ENCODE assay signal across 13 cellular contexts in the genomic region with DNA sequence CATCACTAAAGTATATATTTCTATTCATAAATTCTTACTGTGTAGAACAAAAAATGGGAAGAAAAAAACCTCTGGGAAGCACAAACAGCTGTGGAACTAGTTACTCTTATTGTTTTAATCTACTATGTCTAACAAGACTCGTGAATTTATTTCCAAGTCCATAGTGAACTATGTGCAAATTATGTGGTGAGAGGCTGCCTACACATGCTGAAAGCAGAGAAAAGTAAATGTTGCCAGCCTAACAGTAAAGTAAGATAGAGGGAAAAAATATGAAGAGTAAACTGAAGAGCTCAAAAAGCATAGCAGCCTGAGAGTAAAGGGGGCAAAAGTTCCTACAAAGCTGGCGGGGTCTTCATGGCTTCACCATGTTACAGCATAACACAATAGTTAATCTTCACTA. TPM values are rescaled to one million over a fixed set of nuclear protein-coding genes. Genes with fewer than 3 reads are reported as not detected.
DNase-seq lines count a peak whose midpoint lies in the region; ATAC-seq and TF ChIP-seq lines count a peak whose summit lies in the region.
"Had no signal": no experiment of that assay in that cellular context is flagged by ENCODE, and none has a peak within 500 bp of the region (broad histone marks: within the 10 kb centered on the region; RNA-seq: fewer than 3 reads in every experiment).

No MANE protein-coding gene starts in this region.

- H3K27me3 Mint-ChIP-seq in activated T-cell treated with anti-CD3 and anti-CD28 coated beads, Interleukin-2, amount 50 U/mL, for 4 hours (ENCODE audit: low read depth), result no peaks in the 10 kb centered on the region
- H3K27me3 Mint-ChIP-seq in T-cell, result no peaks in the 10 kb centered on the region

- DNase-seq in activated T-cell treated with anti-CD3 and anti-CD28 coated beads, Interleukin-2, amount 50 U/mL, for 4 hours, result no peak
- DNase-seq in activated T-cell treated with anti-CD3 and anti-CD28 coated beads for 4 hours (no peak), T-cell (no peak), fibroblast of peridontal ligament (ENCODE audit: extremely low read depth) (peak; percentile 10), smooth muscle cell (lab: John Stamatoyannopoulos, UW; ENCODE audit: unreplicated experiment) (no peak), dorsolateral prefrontal cortex (no peak), OCI-M2 (lab: John Stamatoyannopoulos, UW; ENCODE audit: unreplicated experiment) (no peak), SKM-1 treated with dmso at 0.1 percent for 144 hours (lab: John Stamatoyannopoulos, UW; ENCODE audit: unreplicated experiment) (no peak)
- DNase-seq: activated CD4-positive, alpha-beta T cell treated with anti-CD3 and anti-CD28 coated beads, Interleukin-2, amount 50 U/mL, for 48 hours; effector CD4-positive, alpha-beta T cell; GOT3; NCI-H748 treated with DMSO at 0.1 percent for 48 hours; stimulated activated CD4-positive, alpha-beta T cell treated with anti-CD3 and anti-CD28 coated beads, Interleukin-1b, Interleukin-23, amount 100 ng/mL, for 48 hours had no signal

- TF ChIP-seq CTCF in smooth muscle cell (IDR thresholded peaks at IDR 0.05; ENCODE audit: borderline replicate concordance, insufficient read depth, poor library complexity, severe bottlenecking) (no peak), dorsolateral prefrontal cortex (IDR thresholded peaks at IDR 0.05 in 54 of 56, conservative IDR thresholded peaks at IDR 0.05 in 2 of 56; ENCODE audit: low read depth in 1 of 56, partially characterized antibody in 56 of 56) (no peak)

- H3K79me2 ChIP-seq in smooth muscle cell (ENCODE audit: low read depth), result peaks cover 86% of the 10 kb centered on the region

- peak overlapping the region; percentile 100 for H3K4me2 ChIP-seq in smooth muscle cell

- peak overlapping the region; percentile 96 for H3K9ac ChIP-seq in smooth muscle cell (ENCODE audit: low read depth)

- H2AFZ ChIP-seq in smooth muscle cell (ENCODE audit: low read depth), result no peak overlapping the region

- POLR2A ChIA-PET in T-cell (lab: Charles Lee), result interaction anchor here (0.9 kb wide), 3 partner anchors 16 to 18 kb away, joined by 3 to 4 read pairs (median 3); no protein-coding TSS in a partner anchor

- H3F3A ChIP-seq in smooth muscle cell (ENCODE audit: low read depth), result no peaks in the 10 kb centered on the region

- CTCF ChIA-PET in T-cell (lab: Charles Lee), result interaction anchor here in 1 of 2 donors (1.1 to 1.3 kb wide), 2 partner anchors 8 to 80 kb away, joined by 3 read pairs; a partner anchor contains a TSS

- H3K4me3 ChIP-seq in smooth muscle cell, result peak overlapping the region; percentile 98
- H3K4me3 ChIP-seq in dorsolateral prefrontal cortex, result peak overlapping the region in 20 of 59 donors; percentile 10 to 99 (median 86)

- H3K36me3 Mint-ChIP-seq in activated T-cell treated with anti-CD3 and anti-CD28 coated beads, Interleukin-2, amount 50 U/mL, for 4 hours (ENCODE audit: insufficient read depth), result peaks cover 20% of the 10 kb centered on the region
- peaks cover 10% of the 10 kb centered on the region for H3K36me3 Mint-ChIP-seq in T-cell

- H3K9me3 Mint-ChIP-seq in activated T-cell treated with anti-CD3 and anti-CD28 coated beads, Interleukin-2, amount 50 U/mL, for 4 hours, result no peaks in the 10 kb centered on the region
- H3K9me3 Mint-ChIP-seq in T-cell, result no peaks in the 10 kb centered on the region

- H3K36me3 ChIP-seq in smooth muscle cell (ENCODE audit: low read depth), result no peaks in the 10 kb centered on the region

- H3K4me1 ChIP-seq in smooth muscle cell (ENCODE audit: low read depth), result peaks cover 23% of the 10 kb centered on the region

- ATAC-seq in activated T-cell treated with anti-CD3 and anti-CD28 coated beads, Interleukin-2, amount 50 U/mL, for 4 hours, result no peak
- ATAC-seq in T-cell (replicated peaks in 1 of 4), result no peak

- H4K20me1 ChIP-seq in smooth muscle cell (ENCODE audit: low read depth), result peaks cover 74% of the 10 kb centered on the region

- peaks cover 66% of the 10 kb centered on the region for H3K4me1 Mint-ChIP-seq in activated T-cell treated with anti-CD3 and anti-CD28 coated beads, Interleukin-2, amount 50 U/mL, for 4 hours (ENCODE audit: low read depth)
- peaks cover 76 to 79% (median 76%) of the 10 kb centered on the region in 3 donors for H3K4me1 Mint-ChIP-seq in T-cell

- 67% methylated on average over 2 of the region's 2 CpGs for WGBS in smooth muscle cell (ENCODE audit: low lambda C conversion rate)

- H3K9me3 ChIP-seq in smooth muscle cell (replicated peaks; ENCODE audit: low read depth), result no peaks in the 10 kb centered on the region

- H3K27me3 ChIP-seq in smooth muscle cell (ENCODE audit: low read depth) (no peaks in the 10 kb centered on the region), dorsolateral prefrontal cortex (no peaks in the 10 kb centered on the region)

- intact Hi-C loops in dorsolateral prefrontal cortex (cut with DNase I), result loop anchor here (5.0 kb wide), 3 partner anchors 62 to 118 kb away; a partner anchor contains a TSS

- peak overlapping the region; percentile 93 for H3K27ac ChIP-seq in smooth muscle cell (ENCODE audit: low read depth)
- peak overlapping the region in 3 of 59 donors; percentile 26 to 47 (median 37) for H3K27ac ChIP-seq in dorsolateral prefrontal cortex

- peak overlapping the region; percentile 99 for H3K4me3 Mint-ChIP-seq in activated T-cell treated with anti-CD3 and anti-CD28 coated beads, Interleukin-2, amount 50 U/mL, for 4 hours
- peak overlapping the region; percentile 85 to 98 (median 90) for H3K4me3 Mint-ChIP-seq in T-cell

- H3K27ac Mint-ChIP-seq in T-cell, result peak overlapping the region; percentile 70

RNA-seq across cellular contexts. Expression of a gene that starts 3.0 kb away (rescaled TPM):
- total RNA-seq in activated T-cell treated with anti-CD3 and anti-CD28 coated beads, Interleukin-2, amount 50 U/mL, for 4 hours, result 100 to 1,000 TPM; 270 to 301 (median 294) TPM
- 100 to 1,000 TPM in 4 of 5 donors, 10 to 100 TPM in 1; 96.2 to 130 (median 118) TPM for total RNA-seq in T-cell
- 334 and 400 TPM in 2 replicates for total RNA-seq in smooth muscle cell
- polyA plus RNA-seq in smooth muscle cell, result 172 and 186 TPM in 2 replicates
- total RNA-seq in dorsolateral prefrontal cortex, result 100 to 1,000 TPM in 108 of 120 experiments, 10 to 100 TPM in 12; 73.4 to 149 (median 121) TPM
